Comparison of ENCODE assay signal across 27 cellular contexts in genomic region chr12:108599541-108599940, GRCh38. TPM values are rescaled to one million over a fixed set of nuclear protein-coding genes. Genes with fewer than 3 reads are reported as not detected.
"Had no signal": no experiment of that assay in that cellular context is flagged by ENCODE, and none has a peak within 500 bp of the region (broad histone marks: within the 10 kb centered on the region; RNA-seq: fewer than 3 reads in every experiment).

No MANE protein-coding gene starts in this region.

- H3K4me1 Mint-ChIP-seq: activated CD4-positive, alpha-beta memory T cell treated with anti-CD3 and anti-CD28 coated beads, Interleukin-2, amount 10 ng/mL, durations not matched to agents 7 days and 5 days; activated CD4-positive, alpha-beta T cell treated with anti-CD3 and anti-CD28 coated beads for 36 hours; activated CD4-positive, alpha-beta T cell treated with anti-CD3 and anti-CD28 coated beads, Interleukin-2, amount 10 ng/mL, durations not matched to agents 24 days and 14 days; activated T-helper 17 cell treated with anti-CD3 and anti-CD28 coated beads, Interleukin-2, amount 50 U/mL, for 72 hours had no signal

- H3K27me3 Mint-ChIP-seq: activated CD4-positive, alpha-beta T cell treated with anti-CD3 and anti-CD28 coated beads for 36 hours; activated naive CD8-positive, alpha-beta T cell; activated T-helper 17 cell treated with anti-CD3 and anti-CD28 coated beads, Interleukin-2, amount 50 U/mL, for 72 hours; effector memory CD8-positive, alpha-beta T cell had no signal

- H3K36me3 ChIP-seq: esophagus muscularis mucosa, gastroesophageal sphincter had no signal

- H3K9me3 ChIP-seq: body of pancreas, esophagus muscularis mucosa, gastroesophageal sphincter had no signal

- H3K27ac ChIP-seq: body of pancreas, esophagus muscularis mucosa, gastroesophageal sphincter had no signal

- H3K4me1 ChIP-seq: body of pancreas had no signal

- FAIRE-seq: colon had no signal

- H3K4me3 Mint-ChIP-seq: activated CD4-positive, alpha-beta memory T cell treated with anti-CD3 and anti-CD28 coated beads, Interleukin-2, amount 10 ng/mL, durations not matched to agents 7 days and 5 days; activated CD4-positive, alpha-beta T cell treated with anti-CD3 and anti-CD28 coated beads for 36 hours; activated CD4-positive, alpha-beta T cell treated with anti-CD3 and anti-CD28 coated beads, Interleukin-2, amount 10 ng/mL, durations not matched to agents 24 days and 14 days; activated naive CD8-positive, alpha-beta T cell; activated T-cell treated with anti-CD3 and anti-CD28 coated beads, Interleukin-2, amount 50 U/mL, for 4 hours; activated T-helper 17 cell treated with anti-CD3 and anti-CD28 coated beads, Interleukin-2, amount 50 U/mL, for 72 hours; effector memory CD8-positive, alpha-beta T cell had no signal

- H3K36me3 Mint-ChIP-seq: activated naive CD8-positive, alpha-beta T cell had no signal

- H3K4me3 ChIP-seq: body of pancreas, esophagus muscularis mucosa, gastroesophageal sphincter had no signal

- H3K9me3 Mint-ChIP-seq: activated CD4-positive, alpha-beta memory T cell treated with anti-CD3 and anti-CD28 coated beads, Interleukin-2, amount 10 ng/mL, durations not matched to agents 7 days and 5 days; activated CD4-positive, alpha-beta T cell treated with anti-CD3 and anti-CD28 coated beads, Interleukin-2, amount 10 ng/mL, durations not matched to agents 24 days and 14 days; activated T-cell treated with anti-CD3 and anti-CD28 coated beads, Interleukin-2, amount 50 U/mL, for 4 hours; activated T-helper 17 cell treated with anti-CD3 and anti-CD28 coated beads, Interleukin-2, amount 50 U/mL, for 72 hours; effector memory CD8-positive, alpha-beta T cell had no signal

- DNase-seq: activated CD4-positive, alpha-beta memory T cell treated with anti-CD3 and anti-CD28 coated beads, Interleukin-2, amount 10 ng/mL, durations not matched to agents 7 days and 5 days; activated CD4-positive, alpha-beta T cell treated with anti-CD3 and anti-CD28 coated beads for 36 hours; activated CD4-positive, alpha-beta T cell treated with anti-CD3 and anti-CD28 coated beads, Interleukin-2, amount 10 ng/mL, durations not matched to agents 24 days and 14 days; activated CD4-positive, CD25-positive, alpha-beta regulatory T cell; activated CD4-positive, CD25-positive, alpha-beta regulatory T cell treated with anti-CD3 and anti-CD28 coated beads, Interleukin-2, amount 50 U/mL, for 72 hours; activated effector memory CD4-positive, alpha-beta T cell treated with Interleukin-2 at 50 U/mL for 16 hours; activated gamma-delta T cell treated with Interleukin-2 at 50 U/mL for 16 hours; activated naive CD4-positive, alpha-beta T cell treated with anti-CD3 and anti-CD28 coated beads, Interleukin-2, amount 50 U/mL, for 16 hours; activated naive CD4-positive, alpha-beta T cell treated with Interleukin-2 at 50 U/mL for 16 hours; activated T-cell treated with anti-CD3 and anti-CD28 coated beads, Interleukin-2, amount 50 U/mL, for 4 hours; amniotic stem cell; anterior cingulate cortex; body of pancreas; caudate nucleus; cortex of kidney; dermis blood vessel endothelial cell; effector CD4-positive, alpha-beta T cell; effector memory CD8-positive, alpha-beta T cell; erythroblast; foreskin melanocyte; T-helper 2 cell had no signal

- H3K27me3 ChIP-seq: body of pancreas, gastroesophageal sphincter had no signal

- H3K27ac Mint-ChIP-seq: activated CD4-positive, alpha-beta memory T cell treated with anti-CD3 and anti-CD28 coated beads, Interleukin-2, amount 10 ng/mL, durations not matched to agents 7 days and 5 days; activated CD4-positive, alpha-beta T cell treated with anti-CD3 and anti-CD28 coated beads for 36 hours; activated CD4-positive, alpha-beta T cell treated with anti-CD3 and anti-CD28 coated beads, Interleukin-2, amount 10 ng/mL, durations not matched to agents 24 days and 14 days; activated naive CD8-positive, alpha-beta T cell; effector memory CD8-positive, alpha-beta T cell had no signal

RNA-seq across cellular contexts. Expression of gene TMEM119, which starts 1.7 kb away (rescaled TPM):
- total RNA-seq: glomerular endothelial cell had no signal
